In genomic region chr17:37081287-37081686, GRCh38 we compare ENCODE assay signal across 15 cellular contexts.
DNase-seq lines count a peak whose midpoint lies in the region; ATAC-seq and TF ChIP-seq lines count a peak whose summit lies in the region.
"Had no signal": no experiment of that assay in that cellular context is flagged by ENCODE, and none has a peak within 500 bp of the region (broad histone marks: within the 10 kb centered on the region; RNA-seq: fewer than 3 reads in every experiment).

No MANE protein-coding gene starts in this region.

- no peak overlapping the region for H3K4me3 ChIP-seq in NB4 (ENCODE audit: low read depth, low read length)
- H3K4me3 ChIP-seq in cardiac fibroblast (replicated peaks in 1 of 2; ENCODE audit: low read depth in 2 of 2, low read length in 2 of 2), result no peak overlapping the region
- H3K4me3 ChIP-seq in naive thymus-derived CD4-positive, alpha-beta T cell (ENCODE audit: low read length), result no peak overlapping the region
- H3K4me3 ChIP-seq: adrenal gland, esophagus squamous epithelium, left ventricle myocardium inferior had no signal

- no peak overlapping the region for H3K56ac ChIP-seq in H9 (ENCODE audit: insufficient read length, low read depth, low read length)

- H3K36me3 Mint-ChIP-seq in H9 (ENCODE audit: insufficient read depth in 1 of 3, low read depth in 3 of 3), result peaks cover 22 to 50% (median 38%) of the 10 kb centered on the region in 3 experiments; a peak in 6 of 7 replicates
- peaks cover 5 to 22% (median 12%) of the 10 kb centered on the region in 5 donors for H3K36me3 Mint-ChIP-seq in naive thymus-derived CD4-positive, alpha-beta T cell
- peaks cover 7 to 19% (median 17%) of the 10 kb centered on the region in 3 donors for H3K36me3 Mint-ChIP-seq in naive thymus-derived CD8-positive, alpha-beta T cell

- H3K79me1 ChIP-seq in H9 (ENCODE audit: insufficient read depth, low read depth, low read length, poor library complexity, severe bottlenecking), result no peaks in the 10 kb centered on the region

- H3K36me3 ChIP-seq in naive thymus-derived CD4-positive, alpha-beta T cell (ENCODE audit: control insufficient read depth in 2 of 3, insufficient read depth in 3 of 3, low read length in 3 of 3), result peaks cover 0 to 15% (median 0%) of the 10 kb centered on the region in 3 experiments

- no peak overlapping the region for H2BK20ac ChIP-seq in H9 (ENCODE audit: low read depth, low read length, poor library complexity, severe bottlenecking)

- WGBS in H9 (ENCODE audit: extremely low coverage, insufficient read length, low lambda C conversion rate), result no CpG with 5 or more reads among the region's 5 CpGs

- no peaks in the 10 kb centered on the region for H3K23me2 ChIP-seq in H9 (ENCODE audit: insufficient read length, low read depth, low read length, poor library complexity, severe bottlenecking)

- ATAC-seq in naive thymus-derived CD4-positive, alpha-beta T cell, result peak; percentile 61
- no peak for ATAC-seq in naive thymus-derived CD8-positive, alpha-beta T cell
- ATAC-seq in GM19328 (IDR thresholded peaks at IDR 0.05; ENCODE audit: unreplicated experiment), result no peak

- no peak overlapping the region for H3K18ac ChIP-seq in H9 (ENCODE audit: insufficient read length, low read depth, low read length)

- H3K4me3 Mint-ChIP-seq in H9, result no peak overlapping the region
- no peak overlapping the region for H3K4me3 Mint-ChIP-seq in naive thymus-derived CD4-positive, alpha-beta T cell
- no peak overlapping the region for H3K4me3 Mint-ChIP-seq in naive thymus-derived CD8-positive, alpha-beta T cell
- H3K4me3 Mint-ChIP-seq: CD4-positive, CD25-positive, alpha-beta regulatory T cell had no signal

- no peaks in the 10 kb centered on the region for H3K9me3 ChIP-seq in H9 (ENCODE audit: control insufficient read depth, low read depth, low read length)
- peaks cover 0 to 7% (median 0%) of the 10 kb centered on the region in 3 experiments for H3K9me3 ChIP-seq in naive thymus-derived CD4-positive, alpha-beta T cell (ENCODE audit: control insufficient read depth in 2 of 3, low read length in 3 of 3)
- H3K9me3 ChIP-seq: adrenal gland had no signal

- POLR2A ChIA-PET in naive thymus-derived CD4-positive, alpha-beta T cell (lab: Charles Lee), result interaction anchor here (0.6 kb wide), 1 partner anchor 1439 kb away, joined by 3 read pairs; no protein-coding TSS in a partner anchor
- POLR2A ChIA-PET in naive thymus-derived CD8-positive, alpha-beta T cell (lab: Charles Lee), result no interaction called here

- H2BK5ac ChIP-seq in H9 (ENCODE audit: insufficient read length, low read length), result no peak overlapping the region

- H2BK120ac ChIP-seq in H9 (ENCODE audit: low read depth, low read length, poor library complexity, severe bottlenecking), result no peak overlapping the region

- peaks cover 14 to 21% of the 10 kb centered on the region in 2 experiments for H3K9me3 Mint-ChIP-seq in H9
- H3K9me3 Mint-ChIP-seq in naive thymus-derived CD4-positive, alpha-beta T cell, result peaks cover 0 to 18% (median 6%) of the 10 kb centered on the region in 11 donors
- peaks cover 6 to 17% (median 10%) of the 10 kb centered on the region in 9 donors for H3K9me3 Mint-ChIP-seq in naive thymus-derived CD8-positive, alpha-beta T cell

- no peak overlapping the region for H3K4me2 ChIP-seq in H9 (ENCODE audit: insufficient read depth, insufficient read length, low read length)

- H3K4me1 Mint-ChIP-seq in H9, result peaks cover 36 to 37% of the 10 kb centered on the region in 2 experiments
- H3K4me1 Mint-ChIP-seq in naive thymus-derived CD4-positive, alpha-beta T cell, result peaks cover 0 to 9% (median 0%) of the 10 kb centered on the region in 7 donors
- peaks cover 0 to 9% (median 4%) of the 10 kb centered on the region in 4 donors for H3K4me1 Mint-ChIP-seq in naive thymus-derived CD8-positive, alpha-beta T cell
- H3K4me1 Mint-ChIP-seq: CD4-positive, CD25-positive, alpha-beta regulatory T cell had no signal

- no peak overlapping the region for H3T11ph ChIP-seq in H9 (ENCODE audit: low read length)

- H3K23ac ChIP-seq in H9 (ENCODE audit: insufficient read length, low read depth, low read length), result no peak overlapping the region

- no peak overlapping the region for H2AFZ ChIP-seq in H9 (ENCODE audit: low read length)

- no peak overlapping the region for H2BK15ac ChIP-seq in H9 (ENCODE audit: low read depth, low read length)

- no peak overlapping the region for H4K91ac ChIP-seq in H9 (ENCODE audit: insufficient read length, low read depth, low read length)

- no peak overlapping the region; the same call in 1 of the 2 replicates for H3K14ac ChIP-seq in H9 (ENCODE audit: insufficient read depth, low read length)

- intact Hi-C loops in naive thymus-derived CD4-positive, alpha-beta T cell (cut with micrococcal nuclease), result no loop called here

- H3K4me1 ChIP-seq in H9 (ENCODE audit: insufficient read depth, low read length), result peaks cover 13% of the 10 kb centered on the region
- no peaks in the 10 kb centered on the region for H3K4me1 ChIP-seq in naive thymus-derived CD4-positive, alpha-beta T cell (ENCODE audit: control insufficient read depth in 2 of 2, insufficient read depth in 2 of 2, low read length in 2 of 2)
- H3K4me1 ChIP-seq: adrenal gland, esophagus squamous epithelium, left ventricle myocardium inferior had no signal

- H4K5ac ChIP-seq in H9 (ENCODE audit: insufficient read length, low read depth, low read length), result no peak overlapping the region

- no peak overlapping the region for H3K4ac ChIP-seq in H9 (ENCODE audit: low read depth, low read length)

- no peaks in the 10 kb centered on the region for H3K79me2 ChIP-seq in H9 (ENCODE audit: insufficient read depth, low read length)

- no peak overlapping the region for H3K27ac ChIP-seq in H9 (ENCODE audit: insufficient read length, low read depth, low read length)
- H3K27ac ChIP-seq in naive thymus-derived CD4-positive, alpha-beta T cell (ENCODE audit: low read depth, low read length), result no peak overlapping the region
- H3K27ac ChIP-seq: adrenal gland, esophagus squamous epithelium, left ventricle myocardium inferior had no signal

- no peaks in the 10 kb centered on the region for H4K20me1 ChIP-seq in H9 (ENCODE audit: control insufficient read depth, insufficient read depth, insufficient read length)

- CTCF ChIA-PET in naive thymus-derived CD4-positive, alpha-beta T cell (lab: Charles Lee), result interaction anchor here (1.1 kb wide), 1 partner anchor 34 kb away, joined by 3 read pairs; no protein-coding TSS in a partner anchor

- no peak overlapping the region for H4K8ac ChIP-seq in H9 (replicated peaks; ENCODE audit: insufficient read length, low read depth, low read length)

- H3K27me3 Mint-ChIP-seq in H9 (ENCODE audit: low read depth), result peaks cover 2% of the 10 kb centered on the region; the same call in 1 of the 2 replicates
- peaks cover 0 to under 1% (median 0%) of the 10 kb centered on the region in 5 donors for H3K27me3 Mint-ChIP-seq in naive thymus-derived CD4-positive, alpha-beta T cell
- no peaks in the 10 kb centered on the region for H3K27me3 Mint-ChIP-seq in naive thymus-derived CD8-positive, alpha-beta T cell

- peak overlapping the region in 2 of 3 experiments; percentile 35 to 75; a peak in 2 of 7 replicates for H3K27ac Mint-ChIP-seq in H9
- H3K27ac Mint-ChIP-seq in naive thymus-derived CD4-positive, alpha-beta T cell, result no peak overlapping the region
- H3K27ac Mint-ChIP-seq in naive thymus-derived CD8-positive, alpha-beta T cell, result no peak overlapping the region
- H3K27ac Mint-ChIP-seq: CD4-positive, CD25-positive, alpha-beta regulatory T cell had no signal

- H2AK5ac ChIP-seq in H9 (ENCODE audit: insufficient read length, low read length), result no peak overlapping the region

- DNase-seq in H9, result no peak
- peak; percentile 44 for DNase-seq in NB4 (ENCODE audit: low read depth)
- peak; percentile 28 to 62 for DNase-seq in cardiac fibroblast (ENCODE audit: low read depth in 2 of 2)
- no peak for DNase-seq in naive thymus-derived CD4-positive, alpha-beta T cell
- no peak for DNase-seq in naive thymus-derived CD8-positive, alpha-beta T cell
- no peak for DNase-seq in islet precursor cell
- DNase-seq: activated CD4-positive, alpha-beta T cell treated with anti-CD3 and anti-CD28 coated beads for 4 hours; adrenal gland; CD4-positive, CD25-positive, alpha-beta regulatory T cell; esophagus squamous epithelium; hypothalamus; left ventricle myocardium inferior; stimulated activated CD4-positive, alpha-beta T cell treated with anti-CD3 and anti-CD28 coated beads, Interleukin-4, amount 100 ng/mL, for 24 hours; trophoblast cell had no signal

- no peak for TF ChIP-seq POLR2A in NB4 (IDR thresholded peaks at IDR 0.05; ENCODE audit: extremely low read depth, insufficient read length)

- H2BK12ac ChIP-seq in H9 (ENCODE audit: insufficient read length, low read depth, low read length), result no peak overlapping the region

- no peaks in the 10 kb centered on the region for H3K27me3 ChIP-seq in H9 (ENCODE audit: insufficient read depth, low read length)
- H3K27me3 ChIP-seq in naive thymus-derived CD4-positive, alpha-beta T cell (ENCODE audit: control insufficient read depth in 2 of 2, insufficient read depth in 2 of 2, low read length in 2 of 2), result no peaks in the 10 kb centered on the region
- H3K27me3 ChIP-seq: adrenal gland, esophagus squamous epithelium had no signal

- TF ChIP-seq CTCF in H9 (conservative IDR thresholded peaks at IDR 0.05), result peak; percentile 37; the same call in 2 of the 3 replicates
- TF ChIP-seq CTCF in NB4 (IDR thresholded peaks at IDR 0.05; ENCODE audit: low read depth, low read length), result no peak
- TF ChIP-seq CTCF in cardiac fibroblast (IDR thresholded peaks at IDR 0.05; ENCODE audit: low read depth, low read length), result no peak

- no peak overlapping the region for H3K9ac ChIP-seq in H9 (ENCODE audit: extremely low read depth, insufficient read length, low read length)

Comparison
In these comparisons a context has a peak if more than half of its experiments do, and no peak if none do; other contexts are left out.
1. DNase-seq: peak in NB4 (single experiment) and cardiac fibroblast (2 of 2); none in H9 (single experiment), naive thymus-derived CD4-positive, alpha-beta T cell (0 of 9), naive thymus-derived CD8-positive, alpha-beta T cell (0 of 10) and islet precursor cell (single experiment).
2. H3K27ac Mint-ChIP-seq: peak in H9 (2 of 3); none in naive thymus-derived CD4-positive, alpha-beta T cell (0 of 9) and naive thymus-derived CD8-positive, alpha-beta T cell (0 of 10).